ENCODE assay signal across 10 cellular contexts in the genomic region with DNA sequence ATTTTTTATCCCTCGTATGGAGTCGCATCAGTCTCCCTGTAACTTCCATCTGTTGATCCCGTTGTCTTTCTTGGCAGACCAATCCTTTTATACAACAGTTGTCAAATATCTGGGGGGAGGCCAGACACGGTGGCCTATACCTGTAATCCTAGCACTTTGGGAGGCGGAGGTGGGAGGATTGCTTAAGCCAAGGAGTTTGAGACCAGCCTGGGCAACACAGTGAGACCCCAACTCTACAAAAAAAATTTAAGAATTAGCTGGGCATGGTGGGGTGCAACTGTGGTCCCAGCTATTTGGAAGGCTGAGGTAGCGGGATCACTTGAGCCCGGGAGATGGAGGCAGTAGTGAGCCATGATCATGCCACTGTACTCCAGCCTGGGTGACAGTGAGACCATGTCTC. TPM values are rescaled to one million over a fixed set of nuclear protein-coding genes. Genes with fewer than 3 reads are reported as not detected.
DNase-seq lines count a peak whose midpoint lies in the region; ATAC-seq lines count a peak whose summit lies in the region.
"Had no signal": no experiment of that assay in that cellular context is flagged by ENCODE, and none has a peak within 500 bp of the region (broad histone marks: within the 10 kb centered on the region; RNA-seq: fewer than 3 reads in every experiment).

No MANE protein-coding gene starts in this region.

- peaks cover 48 to 78% (median 64%) of the 10 kb centered on the region in 4 donors for H3K4me1 Mint-ChIP-seq in CD4-positive, alpha-beta memory T cell
- peaks cover 67% of the 10 kb centered on the region for H3K4me1 Mint-ChIP-seq in activated naive CD8-positive, alpha-beta T cell (ENCODE audit: low read depth)
- H3K4me1 Mint-ChIP-seq in naive thymus-derived CD8-positive, alpha-beta T cell: peaks cover 31 to 76% (median 70%) of the 10 kb centered on the region in 4 donors

- H3K4me3 Mint-ChIP-seq in CD4-positive, alpha-beta memory T cell: peak overlapping the region in 5 of 8 donors; percentile 34 to 100 (median 100)
- H3K4me3 Mint-ChIP-seq in activated naive CD8-positive, alpha-beta T cell: peak overlapping the region; percentile 100
- peak overlapping the region; percentile 16 to 100 (median 100) for H3K4me3 Mint-ChIP-seq in naive thymus-derived CD8-positive, alpha-beta T cell

- H3K9me3 ChIP-seq in CD4-positive, alpha-beta memory T cell (ENCODE audit: control insufficient read depth in 1 of 2, low read length in 2 of 2): no peaks in the 10 kb centered on the region
- H3K9me3 ChIP-seq in HUES48 (ENCODE audit: control insufficient read depth, insufficient read depth, low read length): no peaks in the 10 kb centered on the region

- H3K4me3 ChIP-seq in CD4-positive, alpha-beta memory T cell (ENCODE audit: low read length in 2 of 2): no peak overlapping the region
- 0 out of 2 replicates have a peak overlapping the region, but pooled peaks have one; percentile 88 for H3K4me3 ChIP-seq in HUES48 (ENCODE audit: low read depth, low read length)

- peaks cover 40 to 63% of the 10 kb centered on the region in 2 donors for H3K36me3 Mint-ChIP-seq in CD4-positive, alpha-beta memory T cell
- peaks cover 18% of the 10 kb centered on the region for H3K36me3 Mint-ChIP-seq in activated naive CD8-positive, alpha-beta T cell
- peaks cover 4 to 57% (median 9%) of the 10 kb centered on the region in 3 donors for H3K36me3 Mint-ChIP-seq in naive thymus-derived CD8-positive, alpha-beta T cell

- POLR2A ChIA-PET in CD4-positive, alpha-beta memory T cell (lab: Charles Lee; ENCODE audit: partially characterized antibody): interaction anchor here (0.9 to 4.2 kb wide), 3 partner anchors 18 to 53 kb away, joined by 3 to 39 read pairs (median 35); a partner anchor contains a TSS
- POLR2A ChIA-PET in naive thymus-derived CD8-positive, alpha-beta T cell (lab: Charles Lee): interaction anchor here (0.9 to 4.5 kb wide), 3 partner anchors 27 to 53 kb away, joined by 3 to 96 read pairs (median 24); a partner anchor contains a TSS

- ATAC-seq in naive thymus-derived CD8-positive, alpha-beta T cell: no peak
- no peak for ATAC-seq in HG03378 (IDR thresholded peaks at IDR 0.05; ENCODE audit: unreplicated experiment)

- peaks cover 66% of the 10 kb centered on the region for H3K4me1 ChIP-seq in CD4-positive, alpha-beta memory T cell (ENCODE audit: insufficient read depth, low read length)
- peaks cover 39% of the 10 kb centered on the region for H3K4me1 ChIP-seq in HUES48 (ENCODE audit: control insufficient read depth, insufficient read depth, low read length)

- H3K9ac ChIP-seq in HUES48 (ENCODE audit: low read depth, low read length): no peak overlapping the region

- intact Hi-C loops in CD4-positive, alpha-beta memory T cell (cut with micrococcal nuclease): loop anchor here (5.0 to 10.0 kb wide), 2 partner anchors 76 to 386 kb away; a partner anchor contains a TSS

- H3K36me3 ChIP-seq in CD4-positive, alpha-beta memory T cell (ENCODE audit: insufficient read depth, low read length): peaks cover 37% of the 10 kb centered on the region
- H3K36me3 ChIP-seq in HUES48 (ENCODE audit: control insufficient read depth, insufficient read depth, low read length): peaks cover 52% of the 10 kb centered on the region

- H3K27me3 ChIP-seq in CD4-positive, alpha-beta memory T cell (ENCODE audit: insufficient read depth, low read length): no peaks in the 10 kb centered on the region
- no peaks in the 10 kb centered on the region for H3K27me3 ChIP-seq in HUES48 (ENCODE audit: control insufficient read depth, insufficient read depth, low read length)

- H3K27me3 Mint-ChIP-seq in CD4-positive, alpha-beta memory T cell: peaks cover 2 to 3% of the 10 kb centered on the region in 2 donors
- H3K27me3 Mint-ChIP-seq in activated naive CD8-positive, alpha-beta T cell: no peaks in the 10 kb centered on the region
- peaks cover 0 to 5% (median 0%) of the 10 kb centered on the region in 5 donors for H3K27me3 Mint-ChIP-seq in naive thymus-derived CD8-positive, alpha-beta T cell
- H3K27me3 Mint-ChIP-seq: memory B cell had no signal

- peak overlapping the region in 6 of 7 donors; percentile 71 to 100 (median 92) for H3K27ac Mint-ChIP-seq in CD4-positive, alpha-beta memory T cell
- peak overlapping the region; percentile 100 for H3K27ac Mint-ChIP-seq in activated naive CD8-positive, alpha-beta T cell
- H3K27ac Mint-ChIP-seq in naive thymus-derived CD8-positive, alpha-beta T cell: peak overlapping the region in 9 of 10 donors; percentile 50 to 100 (median 79)

- H3K9me3 Mint-ChIP-seq in CD4-positive, alpha-beta memory T cell: peaks cover 0 to 9% (median 0%) of the 10 kb centered on the region in 8 donors
- no peaks in the 10 kb centered on the region for H3K9me3 Mint-ChIP-seq in activated naive CD8-positive, alpha-beta T cell (ENCODE audit: low read depth)
- no peaks in the 10 kb centered on the region for H3K9me3 Mint-ChIP-seq in naive thymus-derived CD8-positive, alpha-beta T cell
- H3K9me3 Mint-ChIP-seq: memory B cell had no signal

- CTCF ChIA-PET in CD4-positive, alpha-beta memory T cell (lab: Charles Lee; ENCODE audit: partially characterized antibody): interaction anchor here (0.6 to 5.0 kb wide), 8 partner anchors 27 to 293 kb away, joined by 3 to 64 read pairs (median 7); a partner anchor contains a TSS

- H3K27ac ChIP-seq in CD4-positive, alpha-beta memory T cell (ENCODE audit: low read depth, low read length): peak overlapping the region; percentile 98
- H3K27ac ChIP-seq in HUES48 (ENCODE audit: low read depth, low read length): peak overlapping the region; percentile 27

- DNase-seq in CD4-positive, alpha-beta memory T cell: no peak
- no peak for DNase-seq in naive thymus-derived CD8-positive, alpha-beta T cell
- no peak for DNase-seq in OCI-M2 (lab: John Stamatoyannopoulos, UW; ENCODE audit: unreplicated experiment)
- no peak for DNase-seq in activated CD8-positive, alpha-beta memory T cell treated with anti-CD3 and anti-CD28 coated beads, Interleukin-2, amount 50 U/mL, for 48 hours
- no peak for DNase-seq in AG08396 (ENCODE audit: low spot score)
- DNase-seq: activated CD8-positive, alpha-beta memory T cell treated with anti-CD3 and anti-CD28 coated beads for 24 hours had no signal

RNA-seq across cellular contexts. Expression of a gene that starts 2.0 kb away (rescaled TPM):
- total RNA-seq in CD4-positive, alpha-beta memory T cell: 100 to 1,000 TPM; 235 to 240 TPM
- 100 to 1,000 TPM; 305 to 348 TPM for polyA plus RNA-seq in CD4-positive, alpha-beta memory T cell
- 100 to 1,000 TPM; 231 to 245 TPM for total RNA-seq in naive thymus-derived CD8-positive, alpha-beta T cell
- 100 to 1,000 TPM; 311 to 364 (median 348) TPM for polyA plus RNA-seq in naive thymus-derived CD8-positive, alpha-beta T cell

RNA-seq across cellular contexts. Expression of a gene that starts 29.4 kb away (rescaled TPM):
- 1 to 10 TPM; 3.6 to 5.1 TPM for total RNA-seq in CD4-positive, alpha-beta memory T cell
- 1 to 10 TPM; 2.0 to 2.4 TPM for polyA plus RNA-seq in CD4-positive, alpha-beta memory T cell
- total RNA-seq in naive thymus-derived CD8-positive, alpha-beta T cell: 1 to 10 TPM; 2.6 to 4.1 TPM
- polyA plus RNA-seq in naive thymus-derived CD8-positive, alpha-beta T cell: 1 to 10 TPM in 2 of 3 donors, under 1 TPM in 1; 0.73 to 2.0 (median 1.8) TPM

RNA-seq across cellular contexts. Expression of a gene that starts 29.5 kb away (rescaled TPM):
- 10 to 100 TPM; 16.8 to 20.6 TPM for total RNA-seq in CD4-positive, alpha-beta memory T cell
- polyA plus RNA-seq in CD4-positive, alpha-beta memory T cell: 10 to 100 TPM; 30.7 to 36.6 TPM
- 10 to 100 TPM; 15.7 to 20.7 TPM for total RNA-seq in naive thymus-derived CD8-positive, alpha-beta T cell
- 10 to 100 TPM; 25.4 to 33.3 (median 28.6) TPM for polyA plus RNA-seq in naive thymus-derived CD8-positive, alpha-beta T cell
